In genomic region chrX:94722578-94722977, GRCh38 we compare ENCODE assay signal across 25 cellular contexts.
"Had no signal": no experiment of that assay in that cellular context is flagged by ENCODE, and none has a peak within 500 bp of the region (broad histone marks: within the 10 kb centered on the region; RNA-seq: fewer than 3 reads in every experiment).

No MANE protein-coding gene starts in this region.

- H3K27me3 ChIP-seq: MG63, Peyer's patch, SJCRH30 had no signal

- H3K9me3 ChIP-seq: MG63, Peyer's patch, SJCRH30 had no signal

- ATAC-seq: HepG2, Right ventricle myocardium inferior had no signal

- H3K36me3 ChIP-seq: MG63, Peyer's patch, SJCRH30 had no signal

- H3K4me1 ChIP-seq: Peyer's patch, SJCRH30 had no signal

- H3K4me2 ChIP-seq: PC-9 had no signal

- H3K4me3 ChIP-seq: MG63, PC-9, Peyer's patch, SJCRH30 had no signal

- FAIRE-seq: HepG2 had no signal

- DNase-seq: IMR-90; Karpas-422; KG1; MG63; NCI-H1092; NCI-H1417; NCI-H1436 treated with DMSO at 0.1 percent for 48 hours; NCI-H1694; NCI-H187 treated with DMSO at 0.1 percent for 48 hours; NCI-H2029 treated with DMSO at 0.1 percent for 48 hours; NCI-H2171; NCI-H226; NCI-H446; NCI-H510A; NCI-H524 treated with DMSO at 0.1 percent for 48 hours; NCI-H69; NCI-H774; NK-92 treated with Interleukin-12 subunit alpha and Interleukin-12 subunit beta, amount 100 ng/mL, for 24 hours; OCI-M1; PC-9; Peyer's patch; SHP77 treated with DMSO at 0.1 percent for 48 hours; SJCRH30 had no signal

- H3K27ac ChIP-seq: PC-9, Peyer's patch, SJCRH30 had no signal
